Comparison of ENCODE assay signal across 8 cellular contexts in genomic region chr19:45886427-45887310, GRCh38. TPM values are rescaled to one million over a fixed set of nuclear protein-coding genes. Genes with fewer than 3 reads are reported as not detected.
DNase-seq lines count a peak whose midpoint lies in the region; FAIRE-seq and TF ChIP-seq lines count a peak whose summit lies in the region.

No MANE protein-coding gene starts in this region.

- POLR2A ChIA-PET in HEK293T (lab: Yijun Ruan, JAX): interaction anchor here (0.6 to 3.0 kb wide), 7 partner anchors 16 to 117 kb away, joined by 3 to 34 read pairs (median 5); partner anchors contain the start of genes CCDC61, FOXA3, MYPOP and SIX5

- DNase-seq in HEK293T (ENCODE audit: extremely low spot score): peak; percentile 87
- DNase-seq in NCI-H1048 (lab: John Stamatoyannopoulos, UW): peak; percentile 65
- peak; percentile 83 for DNase-seq in SK-N-DZ (ENCODE audit: low spot score)
- peak; percentile 89 for DNase-seq in activated naive CD4-positive, alpha-beta T cell treated with anti-CD3 and anti-CD28 coated beads, Interleukin-2, amount 50 U/mL, for 16 hours
- peak; percentile 91 for DNase-seq in globus pallidus (ENCODE audit: low spot score)
- peak; percentile 35 to 94 (median 86) for DNase-seq in nucleus accumbens (lab: John Stamatoyannopoulos, UW)
- DNase-seq in superior temporal gyrus (ENCODE audit: extremely low spot score): peak; percentile 98

- FAIRE-seq in G401.6 (lab: Jason Lieb, UNC): peak; percentile 89

- CTCF ChIA-PET in HEK293T (lab: Yijun Ruan, JAX): no interaction called here

TF ChIP-seq in HEK293T, 16 proteins besides CTCF, POLR2A, EP300 and RAD21:
- TF ChIP-seq FOXM1 (IDR thresholded peaks at IDR 0.05; ENCODE audit: borderline replicate concordance) (peak; percentile 92), PKNOX1 (IDR thresholded peaks at IDR 0.05) (no peak), SUZ12 (IDR thresholded peaks at IDR 0.05) (no peak)
TF ChIP-seq in HEK293T: peak in this region for 1.

RNA-seq across cellular contexts. Expression of gene IRF2BP1, which starts 0.7 kb away (rescaled TPM):
- polyA plus RNA-seq in SK-N-DZ (2014; cell fraction: cytosol; rRNA removed): 17.9 and 24.2 TPM in 2 replicates
- 11.2 and 14.6 TPM in 2 replicates for polyA plus RNA-seq in SK-N-DZ (2014; cell fraction: nucleus; rRNA removed)

RNA-seq across cellular contexts. Expression of gene MYPOP, which starts 15.7 kb away (rescaled TPM):
- polyA plus RNA-seq in SK-N-DZ (2014; cell fraction: cytosol; rRNA removed): 0.79 and 1.1 TPM in 2 replicates
- polyA plus RNA-seq in SK-N-DZ (2014; cell fraction: nucleus; rRNA removed): 0.52 and 0.67 TPM in 2 replicates

RNA-seq across cellular contexts. Expression of gene FOXA3, which starts 22.5 kb away (rescaled TPM):
- polyA plus RNA-seq in SK-N-DZ (2014; cell fraction: cytosol; rRNA removed): 0.38 and 0.67 TPM in 2 replicates
- not detected in 2 replicates for polyA plus RNA-seq in SK-N-DZ (2014; cell fraction: nucleus; rRNA removed)

RNA-seq across cellular contexts. Expression of gene SYMPK, which starts 23.7 kb away (rescaled TPM):
- 26.2 and 27.7 TPM in 2 replicates for polyA plus RNA-seq in SK-N-DZ (2014; cell fraction: cytosol; rRNA removed)
- 52.1 and 58.3 TPM in 2 replicates for polyA plus RNA-seq in SK-N-DZ (2014; cell fraction: nucleus; rRNA removed)

RNA-seq across cellular contexts. Expression of gene NANOS2, which starts 27.9 kb away (rescaled TPM):
- not detected in 2 replicates for polyA plus RNA-seq in SK-N-DZ (2014; cell fraction: cytosol; rRNA removed)
- polyA plus RNA-seq in SK-N-DZ (2014; cell fraction: nucleus; rRNA removed): not detected in 2 replicates

Comparison
In these comparisons a context has a peak if more than half of its experiments do, and no peak if none do; other contexts are left out.
1. Peak in every context shown above with its lines: DNase-seq.